ENCODE assay signal across 35 cellular contexts in the genomic region with DNA sequence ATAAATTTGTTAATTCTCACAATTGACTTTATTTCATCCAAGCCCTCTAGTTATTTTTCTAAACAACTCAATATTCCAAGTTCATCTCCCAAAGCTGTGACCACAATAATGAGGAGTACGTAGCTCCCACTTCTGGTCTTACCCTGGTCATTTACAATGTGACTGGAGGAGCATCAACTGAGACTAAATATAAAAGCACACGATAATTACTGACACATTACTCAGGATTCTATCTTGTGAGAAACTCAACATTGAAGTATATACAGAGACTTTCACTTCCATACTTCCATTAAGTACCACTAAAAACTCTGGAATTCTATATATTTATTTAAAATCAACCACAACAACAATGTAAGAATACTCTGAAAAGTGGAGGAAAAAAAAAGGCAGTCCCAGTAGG.
"Had no signal": no experiment of that assay in that cellular context is flagged by ENCODE, and none has a peak within 500 bp of the region (broad histone marks: within the 10 kb centered on the region; RNA-seq: fewer than 3 reads in every experiment).

No MANE protein-coding gene starts in this region.

- H3K27ac ChIP-seq: KMS-11 had no signal

- H3K4me3 ChIP-seq: MG63 had no signal

- H3K9ac ChIP-seq: KMS-11 had no signal

- DNase-seq: Karpas-422, Kasumi-1, MG63, MM.1S, MV-4-11, NCI-H1048, NCI-H1092, NCI-H1092 treated with DMSO at 0.1 percent for 48 hours, NCI-H1105, NCI-H1105 treated with DMSO at 0.1 percent for 48 hours, NCI-H1417, NCI-H1417 treated with DMSO at 0.1 percent for 48 hours, NCI-H1436, NCI-H1436 treated with DMSO at 0.1 percent for 48 hours, NCI-H146, NCI-H1694, NCI-H1694 treated with DMSO at 0.1 percent for 48 hours, NCI-H187, NCI-H187 treated with DMSO at 0.1 percent for 48 hours, NCI-H1930, NCI-H2029, NCI-H2029 treated with DMSO at 0.1 percent for 48 hours, NCI-H2081, NCI-H2081 treated with DMSO at 0.1 percent for 48 hours, NCI-H2107, NCI-H2171, NCI-H2171 treated with DMSO at 0.1 percent for 48 hours, NCI-H2227 treated with DMSO at 0.1 percent for 48 hours, NCI-H226, NCI-H345, NCI-H446, NCI-H446 treated with DMSO at 0.1 percent for 48 hours, NCI-H510A, NCI-H510A treated with DMSO at 0.1 percent for 48 hours had no signal

- H3K27me3 ChIP-seq: MG63 had no signal

- H3K36me3 ChIP-seq: MG63 had no signal

- H3K9me3 ChIP-seq: MG63 had no signal

- H3K4me2 ChIP-seq: KMS-11 had no signal
